20 cellular contexts compared by ENCODE assay signal in genomic region chr5:156687514-156687913, GRCh38.
"Had no signal": no experiment of that assay in that cellular context is flagged by ENCODE, and none has a peak within 500 bp of the region (broad histone marks: within the 10 kb centered on the region; RNA-seq: fewer than 3 reads in every experiment).

No MANE protein-coding gene starts in this region.

- H3K27ac Mint-ChIP-seq: activated naive CD4-positive, alpha-beta T cell treated with anti-CD3 and anti-CD28 coated beads, Interleukin-2, amount 50 U/mL, for 72 hours; activated T-helper 17 cell treated with anti-CD3 and anti-CD28 coated beads, Interleukin-2, amount 50 U/mL, for 72 hours; dendritic cell treated with granulocyte-macrophage colony-stimulating factor and Interleukin-4, amounts not matched to agents 40 ng/mL and 50 ng/mL, for 4 days; naive thymus-derived CD4-positive, alpha-beta T cell; stimulated activated naive CD8-positive, alpha-beta T cell treated with anti-CD3 and anti-CD28 coated beads, Interleukin-15, Interleukin-2, amounts not matched to agents 100 ng/mL and 50 ng/mL, for 24 hours had no signal

- H3K4me3 ChIP-seq: breast epithelium, lung, prostate gland, right lobe of liver, skin epidermis, tibial artery had no signal

- H3K36me3 ChIP-seq: breast epithelium, prostate gland, right lobe of liver, tibial artery had no signal

- DNase-seq: activated CD4-positive, alpha-beta T cell treated with anti-CD3 and anti-CD28 coated beads for 1 hour; activated T-cell treated with anti-CD3 and anti-CD28 coated beads, Interleukin-2, amount 50 U/mL, for 1 hour; cerebellar nuclear complex; effector CD8-positive, alpha-beta T cell; foreskin melanocyte; left colon; naive thymus-derived CD4-positive, alpha-beta T cell; right lobe of liver; stimulated activated CD4-positive, alpha-beta T cell treated with anti-CD3 and anti-CD28 coated beads, Interleukin-1b, Interleukin-23, amount 100 ng/mL, for 48 hours; substantia nigra; T-helper 9 cell; tibial artery had no signal

- ATAC-seq: activated naive CD4-positive, alpha-beta T cell treated with anti-CD3 and anti-CD28 coated beads, Interleukin-2, amount 50 U/mL, for 72 hours; activated T-helper 17 cell treated with anti-CD3 and anti-CD28 coated beads, Interleukin-2, amount 50 U/mL, for 72 hours; left colon; naive thymus-derived CD4-positive, alpha-beta T cell; right lobe of liver had no signal

- H3K9me3 Mint-ChIP-seq: activated naive CD4-positive, alpha-beta T cell treated with anti-CD3 and anti-CD28 coated beads, Interleukin-2, amount 50 U/mL, for 72 hours; activated T-helper 17 cell treated with anti-CD3 and anti-CD28 coated beads, Interleukin-2, amount 50 U/mL, for 72 hours; dendritic cell treated with granulocyte-macrophage colony-stimulating factor and Interleukin-4, amounts not matched to agents 40 ng/mL and 50 ng/mL, for 4 days; stimulated activated naive CD8-positive, alpha-beta T cell treated with anti-CD3 and anti-CD28 coated beads, Interleukin-15, Interleukin-2, amounts not matched to agents 100 ng/mL and 50 ng/mL, for 24 hours had no signal

- H3K4me3 Mint-ChIP-seq: activated T-helper 17 cell treated with anti-CD3 and anti-CD28 coated beads, Interleukin-2, amount 50 U/mL, for 72 hours; dendritic cell treated with granulocyte-macrophage colony-stimulating factor and Interleukin-4, amounts not matched to agents 40 ng/mL and 50 ng/mL, for 4 days; naive thymus-derived CD4-positive, alpha-beta T cell; stimulated activated naive CD8-positive, alpha-beta T cell treated with anti-CD3 and anti-CD28 coated beads, Interleukin-15, Interleukin-2, amounts not matched to agents 100 ng/mL and 50 ng/mL, for 24 hours had no signal

- H3K27ac ChIP-seq: breast epithelium, prostate gland, right lobe of liver, skin epidermis had no signal

- H3K27me3 Mint-ChIP-seq: dendritic cell treated with granulocyte-macrophage colony-stimulating factor and Interleukin-4, amounts not matched to agents 40 ng/mL and 50 ng/mL, for 4 days had no signal

- H3K4me1 Mint-ChIP-seq: activated T-helper 17 cell treated with anti-CD3 and anti-CD28 coated beads, Interleukin-2, amount 50 U/mL, for 72 hours had no signal

- H3K27me3 ChIP-seq: breast epithelium, right lobe of liver, tibial artery had no signal

- H3K36me3 Mint-ChIP-seq: activated naive CD4-positive, alpha-beta T cell treated with anti-CD3 and anti-CD28 coated beads, Interleukin-2, amount 50 U/mL, for 72 hours; naive thymus-derived CD4-positive, alpha-beta T cell had no signal

- H3K4me1 ChIP-seq: breast epithelium, prostate gland, right lobe of liver had no signal

- H3K9me3 ChIP-seq: breast epithelium, prostate gland, right lobe of liver, tibial artery had no signal
